In genomic region chr4:14177987-14178386, GRCh38 we compare ENCODE assay signal across 9 cellular contexts.
A peak's percentile ranks its signal among the peaks of the same experiment; 100 is the strongest.
DNase-seq lines count a peak whose midpoint lies in the region; ATAC-seq and TF ChIP-seq lines count a peak whose summit lies in the region.
"Had no signal": no experiment of that assay in that cellular context is flagged by ENCODE, and none has a peak within 500 bp of the region (broad histone marks: within the 10 kb centered on the region; RNA-seq: fewer than 3 reads in every experiment).

No MANE protein-coding gene starts in this region.

- no peak overlapping the region for H3K4ac ChIP-seq in IMR-90 (ENCODE audit: low read depth, low read length)

- TF ChIP-seq RAD21 in IMR-90 (IDR thresholded peaks at IDR 0.05; ENCODE audit: low read length), result no peak

- H3K9ac ChIP-seq in IMR-90 (ENCODE audit: low read depth, low read length), result no peak overlapping the region
- no peak overlapping the region for H3K9ac ChIP-seq in GM23248

- peak overlapping the region; percentile 34 for H2AFZ ChIP-seq in IMR-90 (replicated peaks; ENCODE audit: low read length, poor library complexity)
- H2AFZ ChIP-seq in osteoblast (ENCODE audit: low read length), result peak overlapping the region; percentile 39
- no peak overlapping the region for H2AFZ ChIP-seq in GM23248

- intact Hi-C loops in IMR-90 (cut with micrococcal nuclease), result no loop called here

- H4K91ac ChIP-seq in IMR-90 (ENCODE audit: insufficient read depth, low read depth, low read length), result peak overlapping the region; percentile 23; the same call in 1 of the 2 replicates

- H2BK5ac ChIP-seq in IMR-90 (ENCODE audit: low read depth, low read length, poor library complexity, severe bottlenecking), result no peak overlapping the region

- CTCF ChIA-PET in IMR-90 (lab: Yijun Ruan, JAX), result no interaction called here

- POLR2A ChIA-PET in IMR-90 (lab: Charles Lee; ENCODE audit: unreplicated experiment), result no interaction called here

- H3K56ac ChIP-seq in IMR-90 (ENCODE audit: extremely low read depth, insufficient read depth, low read length), result no peak overlapping the region

- peak overlapping the region; percentile 23 for H2AK9ac ChIP-seq in IMR-90 (replicated peaks; ENCODE audit: low read depth, low read length, poor library complexity)

- H3K4me1 Mint-ChIP-seq in T-helper 2 cell treated with Interferon-gamma antibody and Interleukin-4, amounts not matched to agents 5 μg/mL and 100 μg/mL, for 36 hours (ENCODE audit: low read depth), result peaks cover 15% of the 10 kb centered on the region
- H3K4me1 Mint-ChIP-seq in HFFc6 (ENCODE audit: low read depth), result peaks cover 55% of the 10 kb centered on the region

- H3K14ac ChIP-seq in IMR-90 (replicated peaks; ENCODE audit: low read depth, low read length), result peak overlapping the region; percentile 13; the same call in 1 of the 2 replicates

- dilution Hi-C loops in IMR-90 (cut with HindIII; ENCODE audit: low sequenced_read_pairs, unreplicated experiment), result no loop called here

- H3K4me3 Mint-ChIP-seq in T-helper 2 cell treated with Interferon-gamma antibody and Interleukin-4, amounts not matched to agents 5 μg/mL and 100 μg/mL, for 36 hours, result peak overlapping the region; percentile 35
- no peak overlapping the region; the same call in 1 of the 2 replicates for H3K4me3 Mint-ChIP-seq in HFFc6

- H3K9me3 ChIP-seq in IMR-90 (ENCODE audit: control insufficient read depth, insufficient read depth, low read length) (no peaks in the 10 kb centered on the region), osteoblast (ENCODE audit: low read depth, low read length) (no peaks in the 10 kb centered on the region), GM23248 (ENCODE audit: low read depth) (no peaks in the 10 kb centered on the region)
- H3K9me3 ChIP-seq: thoracic aorta had no signal

- H2BK20ac ChIP-seq in IMR-90 (ENCODE audit: low read depth, low read length), result peak overlapping the region; percentile 47; the same call in 1 of the 2 replicates

- H3K4me1 ChIP-seq in IMR-90 (ENCODE audit: control insufficient read depth, insufficient read depth, low read length) (no peaks in the 10 kb centered on the region), osteoblast (ENCODE audit: insufficient read depth, low read length) (peaks cover 25% of the 10 kb centered on the region), GM23248 (ENCODE audit: insufficient read depth) (peaks cover 11% of the 10 kb centered on the region)

- H3K27ac ChIP-seq in IMR-90 (ENCODE audit: insufficient read depth, low read length), result no peak overlapping the region; the same call in 1 of the 2 replicates
- H3K27ac ChIP-seq in osteoblast (ENCODE audit: low read depth, low read length), result no peak overlapping the region
- no peak overlapping the region for H3K27ac ChIP-seq in GM23248
- H3K27ac ChIP-seq: thoracic aorta had no signal

- in situ Hi-C loops in IMR-90 (cut with MboI; ENCODE audit: low sequenced_read_pairs) (no loop called here), GM23248 (cut with MboI) (no loop called here)

- H3K18ac ChIP-seq in IMR-90 (ENCODE audit: low read depth, low read length), result peak overlapping the region; percentile 71; the same call in 1 of the 2 replicates

- H3K27me3 ChIP-seq in IMR-90 (ENCODE audit: control insufficient read depth, insufficient read depth, low read length), result no peaks in the 10 kb centered on the region
- H3K27me3 ChIP-seq in osteoblast (ENCODE audit: insufficient read depth, low read length), result no peaks in the 10 kb centered on the region
- no peaks in the 10 kb centered on the region for H3K27me3 ChIP-seq in GM23248 (replicated peaks; ENCODE audit: insufficient read depth)

- H3K4me3 ChIP-seq in IMR-90 (ENCODE audit: insufficient read depth, low read depth, low read length) (no peak overlapping the region), osteoblast (ENCODE audit: insufficient read depth, low read length) (no peak overlapping the region), GM23248 (no peak overlapping the region)
- H3K4me3 ChIP-seq: thoracic aorta had no signal

- BruUV-seq in IMR-90 (replicated peaks; lab: Mats Ljungman, UMichigan), result no TSS peak

- H4K20me1 ChIP-seq in IMR-90 (ENCODE audit: insufficient read depth, low read length), result no peaks in the 10 kb centered on the region
- no peaks in the 10 kb centered on the region for H4K20me1 ChIP-seq in osteoblast (ENCODE audit: insufficient read depth, low read length)
- no peaks in the 10 kb centered on the region for H4K20me1 ChIP-seq in GM23248 (ENCODE audit: insufficient read depth)

- H3K27ac Mint-ChIP-seq in T-helper 2 cell treated with Interferon-gamma antibody and Interleukin-4, amounts not matched to agents 5 μg/mL and 100 μg/mL, for 36 hours, result peak overlapping the region; percentile 53
- H3K27ac Mint-ChIP-seq in HFFc6, result peak overlapping the region; percentile 55

- no peaks in the 10 kb centered on the region for H3K36me3 Mint-ChIP-seq in T-helper 2 cell treated with Interferon-gamma antibody and Interleukin-4, amounts not matched to agents 5 μg/mL and 100 μg/mL, for 36 hours (ENCODE audit: low read depth)
- H3K36me3 Mint-ChIP-seq in HFFc6 (ENCODE audit: low read depth), result no peaks in the 10 kb centered on the region

- 0 out of 2 replicates have a peak overlapping the region, but pooled peaks have one; percentile 49 for H2AK5ac ChIP-seq in IMR-90 (ENCODE audit: low read depth, low read length)

- H3K9me3 Mint-ChIP-seq in T-helper 2 cell treated with Interferon-gamma antibody and Interleukin-4, amounts not matched to agents 5 μg/mL and 100 μg/mL, for 36 hours, result no peaks in the 10 kb centered on the region
- H3K9me3 Mint-ChIP-seq in HFFc6, result no peaks in the 10 kb centered on the region

- no peak overlapping the region for H3K23ac ChIP-seq in IMR-90 (ENCODE audit: low read depth, low read length)

- TF ChIP-seq POLR2A in IMR-90 (IDR thresholded peaks at IDR 0.05; ENCODE audit: low read depth, low read length), result no peak

- H3K4me2 ChIP-seq in IMR-90 (ENCODE audit: low read depth, low read length) (no peak overlapping the region), osteoblast (ENCODE audit: insufficient read depth, low read length) (no peak overlapping the region), GM23248 (ENCODE audit: unreplicated experiment) (no peak overlapping the region)

- H3K36me3 ChIP-seq in IMR-90 (ENCODE audit: control insufficient read depth, insufficient read depth, low read length) (no peaks in the 10 kb centered on the region), osteoblast (ENCODE audit: insufficient read depth, low read length) (no peaks in the 10 kb centered on the region), GM23248 (ENCODE audit: low read depth) (no peaks in the 10 kb centered on the region)
- H3K36me3 ChIP-seq: thoracic aorta had no signal

- TF ChIP-seq CTCF in HFFc6 (IDR thresholded peaks at IDR 0.05) (no peak), IMR-90 (conservative IDR thresholded peaks at IDR 0.05; ENCODE audit: low read depth, low read length) (no peak), osteoblast (IDR thresholded peaks at IDR 0.05; ENCODE audit: extremely low read depth, low read depth, low read length) (no peak)

- peak overlapping the region; percentile 63; the same call in 1 of the 2 replicates for H2BK120ac ChIP-seq in IMR-90 (ENCODE audit: low read depth, low read length)

- H3K79me2 ChIP-seq in osteoblast (ENCODE audit: insufficient read depth, low read length), result no peaks in the 10 kb centered on the region
- no peaks in the 10 kb centered on the region for H3K79me2 ChIP-seq in GM23248 (ENCODE audit: insufficient read depth)

- no peaks in the 10 kb centered on the region for H3K79me1 ChIP-seq in IMR-90 (ENCODE audit: low read depth in 1 of 2, low read length in 2 of 2)

- no peaks in the 10 kb centered on the region; the same call in 1 of the 2 replicates for H3K9me1 ChIP-seq in IMR-90 (ENCODE audit: insufficient read depth, low read length)

- ATAC-seq in IMR-90 (ENCODE audit: low read depth), result no peak

- DNase-seq in T-helper 2 cell treated with Interferon-gamma antibody and Interleukin-4, amounts not matched to agents 5 μg/mL and 100 μg/mL, for 36 hours (ENCODE audit: low spot score), result no peak
- DNase-seq in T-helper 2 cell, result no peak
- DNase-seq in HFFc6, result no peak
- no peak for DNase-seq in IMR-90
- DNase-seq in osteoblast (ENCODE audit: insufficient read length, low spot score, missing footprints), result no peak
- DNase-seq in GM23248, result no peak
- no peak for DNase-seq in occipital lobe (lab: John Stamatoyannopoulos, UW)
- no peak for DNase-seq in KG1 (lab: John Stamatoyannopoulos, UW)

- 0 out of 3 replicates have a peak overlapping the region, but pooled peaks have one; percentile 47 for H2BK15ac ChIP-seq in IMR-90 (ENCODE audit: low read depth, low read length)

- no peaks in the 10 kb centered on the region for H3K9me2 ChIP-seq in GM23248 (ENCODE audit: insufficient read depth)

- H3K27me3 Mint-ChIP-seq in T-helper 2 cell treated with Interferon-gamma antibody and Interleukin-4, amounts not matched to agents 5 μg/mL and 100 μg/mL, for 36 hours (ENCODE audit: low read depth), result no peaks in the 10 kb centered on the region
- H3K27me3 Mint-ChIP-seq in HFFc6 (ENCODE audit: insufficient read depth), result no peaks in the 10 kb centered on the region

- H4K8ac ChIP-seq in IMR-90 (ENCODE audit: low read depth in 2 of 2, low read length in 2 of 2), result peak overlapping the region in 1 of 2 experiments; percentile 36; a peak in 2 of 4 replicates

- 67% methylated on average over 1 of the region's 3 CpGs; no CpG with 5 or more reads in 1 of the 2 experiments for WGBS in IMR-90 (ENCODE audit: extremely low coverage in 2 of 2, insufficient read length in 1 of 2), 2 experiments
- 91 to 98% methylated on average over 3 of the region's 3 CpGs for WGBS in GM23248 (ENCODE audit: low coverage in 1 of 2, low lambda C conversion rate in 2 of 2, missing lambda C conversion rate in 2 of 2), 2 experiments

- no peaks in the 10 kb centered on the region for H3F3A ChIP-seq in GM23248 (ENCODE audit: insufficient read depth)

- H4K5ac ChIP-seq in IMR-90 (ENCODE audit: low read depth, low read length), result no peak overlapping the region

TF ChIP-seq in IMR-90, 13 proteins besides CTCF, POLR2A, EP300 and RAD21 (continues in another document):
- TF ChIP-seq NFE2L2 (IDR thresholded peaks at IDR 0.05; ENCODE audit: low read depth, low read length) (no peak), MXI1 (IDR thresholded peaks at IDR 0.05; ENCODE audit: borderline replicate concordance, low read depth, low read length) (no peak), MAZ (IDR thresholded peaks at IDR 0.05; ENCODE audit: borderline replicate concordance, low read depth, low read length) (no peak), CEBPB (IDR thresholded peaks at IDR 0.05; ENCODE audit: low read depth, low read length) (no peak)
- TF ChIP-seq, protein P1, sequence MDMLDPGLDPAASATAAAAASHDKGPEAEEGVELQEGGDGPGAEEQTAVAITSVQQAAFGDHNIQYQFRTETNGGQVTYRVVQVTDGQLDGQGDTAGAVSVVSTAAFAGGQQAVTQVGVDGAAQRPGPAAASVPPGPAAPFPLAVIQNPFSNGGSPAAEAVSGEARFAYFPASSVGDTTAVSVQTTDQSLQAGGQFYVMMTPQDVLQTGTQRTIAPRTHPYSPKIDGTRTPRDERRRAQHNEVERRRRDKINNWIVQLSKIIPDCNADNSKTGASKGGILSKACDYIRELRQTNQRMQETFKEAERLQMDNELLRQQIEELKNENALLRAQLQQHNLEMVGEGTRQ (IDR thresholded peaks at IDR 0.05; ENCODE audit: low read depth, low read length), result no peak
